11 cellular contexts compared by ENCODE assay signal in genomic region chr14:55117816-55118441, GRCh38. TPM values are rescaled to one million over a fixed set of nuclear protein-coding genes. Genes with fewer than 3 reads are reported as not detected.
A peak's percentile ranks its signal among the peaks of the same experiment; 100 is the strongest.
DNase-seq lines count a peak whose midpoint lies in the region; ATAC-seq and TF ChIP-seq lines count a peak whose summit lies in the region.
"Had no signal": no experiment of that assay in that cellular context is flagged by ENCODE, and none has a peak within 500 bp of the region (broad histone marks: within the 10 kb centered on the region; RNA-seq: fewer than 3 reads in every experiment).

No MANE protein-coding gene starts in this region.

- H3K4me3 Mint-ChIP-seq in activated naive CD8-positive, alpha-beta T cell treated with anti-CD3 and anti-CD28 coated beads, Interleukin-2, amount 10 ng/mL, durations not matched to agents 7 days and 5 days: no peak overlapping the region
- no peak overlapping the region for H3K4me3 Mint-ChIP-seq in activated naive CD8-positive, alpha-beta T cell treated with anti-CD3 and anti-CD28 coated beads for 36 hours
- H3K4me3 Mint-ChIP-seq: immature natural killer cell had no signal

- H3K27ac Mint-ChIP-seq in activated naive CD8-positive, alpha-beta T cell treated with anti-CD3 and anti-CD28 coated beads, Interleukin-2, amount 10 ng/mL, durations not matched to agents 7 days and 5 days: no peak overlapping the region
- no peak overlapping the region for H3K27ac Mint-ChIP-seq in activated naive CD8-positive, alpha-beta T cell treated with anti-CD3 and anti-CD28 coated beads for 36 hours

- H3K9me3 Mint-ChIP-seq in activated naive CD8-positive, alpha-beta T cell treated with anti-CD3 and anti-CD28 coated beads, Interleukin-2, amount 10 ng/mL, durations not matched to agents 7 days and 5 days: no peaks in the 10 kb centered on the region
- no peaks in the 10 kb centered on the region for H3K9me3 Mint-ChIP-seq in activated naive CD8-positive, alpha-beta T cell treated with anti-CD3 and anti-CD28 coated beads for 36 hours
- H3K9me3 Mint-ChIP-seq: immature natural killer cell had no signal

- DNase-seq in activated naive CD8-positive, alpha-beta T cell treated with anti-CD3 and anti-CD28 coated beads, Interleukin-2, amount 10 ng/mL, durations not matched to agents 7 days and 5 days: no peak
- no peak for DNase-seq in activated naive CD8-positive, alpha-beta T cell treated with anti-CD3 and anti-CD28 coated beads for 36 hours
- DNase-seq in breast epithelium (ENCODE audit: low spot score in 2 of 2): no peak
- DNase-seq in lung (ENCODE audit: low spot score): no peak
- DNase-seq in uterus: no peak
- DNase-seq in NCI-H128 (lab: John Stamatoyannopoulos, UW; ENCODE audit: unreplicated experiment): no peak
- DNase-seq: NCI-H774; stimulated activated naive CD8-positive, alpha-beta T cell treated with anti-CD3 and anti-CD28 coated beads, Interleukin-15, Interleukin-2, amounts not matched to agents 100 U/mL and 50 U/mL, for 24 hours had no signal

- H3K36me3 ChIP-seq in breast epithelium (no peaks in the 10 kb centered on the region), lung (ENCODE audit: control insufficient read depth in 2 of 2, insufficient read depth in 2 of 2, low read length in 2 of 2) (no peaks in the 10 kb centered on the region), uterus (no peaks in the 10 kb centered on the region)

- intact Hi-C loops in breast epithelium (cut with DNase I; ENCODE audit: low total_unique reads) (no loop called here), uterus (cut with DNase I; ENCODE audit: low total_unique reads) (no loop called here)

- TF ChIP-seq POLR2A in breast epithelium (IDR thresholded peaks at IDR 0.05): no peak
- TF ChIP-seq POLR2A in uterus (IDR thresholded peaks at IDR 0.05): no peak

- POLR2A ChIA-PET in activated naive CD8-positive, alpha-beta T cell treated with anti-CD3 and anti-CD28 coated beads, Interleukin-2, amount 10 ng/mL, durations not matched to agents 7 days and 5 days (lab: Charles Lee): interaction anchor here (1.2 to 2.9 kb wide), 3 partner anchors 11 to 16 kb away, joined by 3 to 9 read pairs (median 5); partner anchors contain the start of gene LGALS3

- peak; percentile 47 for ATAC-seq in activated naive CD8-positive, alpha-beta T cell treated with anti-CD3 and anti-CD28 coated beads, Interleukin-2, amount 10 ng/mL, durations not matched to agents 7 days and 5 days (ENCODE audit: low read depth)
- no peak for ATAC-seq in lung (ENCODE audit: insufficient read depth, low FRiP score)
- no peak for ATAC-seq in GM18520 (IDR thresholded peaks at IDR 0.05; ENCODE audit: unreplicated experiment)
- ATAC-seq in GM21447 (IDR thresholded peaks at IDR 0.05; ENCODE audit: unreplicated experiment): no peak
- ATAC-seq: stimulated activated naive CD8-positive, alpha-beta T cell treated with anti-CD3 and anti-CD28 coated beads, Interleukin-15, Interleukin-2, amounts not matched to agents 100 U/mL and 50 U/mL, for 24 hours had no signal

- peaks cover 27% of the 10 kb centered on the region for H3K27me3 Mint-ChIP-seq in activated naive CD8-positive, alpha-beta T cell treated with anti-CD3 and anti-CD28 coated beads, Interleukin-2, amount 10 ng/mL, durations not matched to agents 7 days and 5 days
- no peaks in the 10 kb centered on the region for H3K27me3 Mint-ChIP-seq in activated naive CD8-positive, alpha-beta T cell treated with anti-CD3 and anti-CD28 coated beads for 36 hours

- H3K27ac ChIP-seq in breast epithelium (peak overlapping the region; percentile 76), lung (ENCODE audit: low read depth in 1 of 2, low read length in 1 of 2) (peak overlapping the region; percentile 75 to 84), uterus (peak overlapping the region; percentile 69 to 79)

- H3K27me3 ChIP-seq in breast epithelium (no peaks in the 10 kb centered on the region), lung (ENCODE audit: control insufficient read depth, insufficient read depth) (no peaks in the 10 kb centered on the region), uterus (no peaks in the 10 kb centered on the region)

- whole genome bisulfite sequencing in lung, 2 donors: 38 to 61% methylated on average over 7 of the region's 7 CpGs

- H3K9me3 ChIP-seq in breast epithelium (no peaks in the 10 kb centered on the region), lung (ENCODE audit: control insufficient read depth in 2 of 2, insufficient read depth in 1 of 2, low read length in 1 of 2) (peaks cover 0 to 1% of the 10 kb centered on the region in 2 donors), uterus (no peaks in the 10 kb centered on the region)

- H3K4me1 ChIP-seq in breast epithelium (peaks cover 5 to 13% of the 10 kb centered on the region in 2 donors), lung (ENCODE audit: control insufficient read depth in 2 of 2, insufficient read depth in 2 of 2, low read length in 2 of 2) (peaks cover 8 to 22% of the 10 kb centered on the region in 2 donors), uterus (peaks cover 0 to 18% of the 10 kb centered on the region in 2 donors)

- H3K4me1 Mint-ChIP-seq in activated naive CD8-positive, alpha-beta T cell treated with anti-CD3 and anti-CD28 coated beads, Interleukin-2, amount 10 ng/mL, durations not matched to agents 7 days and 5 days: peaks cover 14% of the 10 kb centered on the region
- H3K4me1 Mint-ChIP-seq in activated naive CD8-positive, alpha-beta T cell treated with anti-CD3 and anti-CD28 coated beads for 36 hours: peaks cover 3% of the 10 kb centered on the region

- peaks cover 2% of the 10 kb centered on the region for H3K36me3 Mint-ChIP-seq in activated naive CD8-positive, alpha-beta T cell treated with anti-CD3 and anti-CD28 coated beads, Interleukin-2, amount 10 ng/mL, durations not matched to agents 7 days and 5 days
- no peaks in the 10 kb centered on the region for H3K36me3 Mint-ChIP-seq in activated naive CD8-positive, alpha-beta T cell treated with anti-CD3 and anti-CD28 coated beads for 36 hours
- H3K36me3 Mint-ChIP-seq: immature natural killer cell had no signal

- TF ChIP-seq CTCF in breast epithelium (IDR thresholded peaks at IDR 0.05) (no peak), lung (IDR thresholded peaks at IDR 0.05; ENCODE audit: control extremely low read depth, extremely low read depth) (no peak), uterus (IDR thresholded peaks at IDR 0.05) (no peak)

- no peak overlapping the region for H3K4me3 ChIP-seq in breast epithelium
- no peak overlapping the region for H3K4me3 ChIP-seq in lung
- no peak overlapping the region for H3K4me3 ChIP-seq in uterus

RNA-seq across cellular contexts. Expression of gene LGALS3, which starts 11.1 kb away (rescaled TPM):
- 100 to 1,000 TPM; 115 to 119 TPM for total RNA-seq in activated naive CD8-positive, alpha-beta T cell treated with anti-CD3 and anti-CD28 coated beads, Interleukin-2, amount 10 ng/mL, durations not matched to agents 7 days and 5 days
- total RNA-seq in activated naive CD8-positive, alpha-beta T cell treated with anti-CD3 and anti-CD28 coated beads for 36 hours: 1 to 10 TPM; 2.8 to 3.1 TPM
- total RNA-seq in breast epithelium: 100 to 1,000 TPM; 293 to 580 (median 571) TPM
- total RNA-seq in lung: 100 to 1,000 TPM; 166 to 373 TPM
- 100 to 1,000 TPM; 512 to 875 TPM for polyA plus RNA-seq in lung
- 100 to 1,000 TPM in 3 of 4 donors, 10 to 100 TPM in 1; 71.9 to 486 (median 216) TPM for total RNA-seq in uterus

Comparison
In these comparisons a context has a peak if more than half of its experiments do, and no peak if none do; other contexts are left out.
1. RNA of gene LGALS3, which starts 11.1 kb away (total RNA-seq): 293 to 580 TPM in breast epithelium, 166 to 373 TPM in lung, 71.9 to 486 TPM in uterus and 115 to 119 TPM in activated naive CD8-positive, alpha-beta T cell treated with anti-CD3 and anti-CD28 coated beads, Interleukin-2, amount 10 ng/mL, durations not matched to agents 7 days and 5 days; 2.8 to 3.1 TPM in activated naive CD8-positive, alpha-beta T cell treated with anti-CD3 and anti-CD28 coated beads for 36 hours; every median in the first group is over 10 times any median in the second.
2. Peak in every context shown above with its lines, with median percentiles within 50 percentile points of each other: H3K27ac ChIP-seq.